Comparison of ENCODE assay signal across 24 cellular contexts in genomic region chr10:18737236-18737635, GRCh38.
DNase-seq lines count a peak whose midpoint lies in the region; ATAC-seq and TF ChIP-seq lines count a peak whose summit lies in the region.
"Had no signal": no experiment of that assay in that cellular context is flagged by ENCODE, and none has a peak within 500 bp of the region (broad histone marks: within the 10 kb centered on the region; RNA-seq: fewer than 3 reads in every experiment).

No MANE protein-coding gene starts in this region.

- no peaks in the 10 kb centered on the region for H3F3A ChIP-seq in smooth muscle cell (ENCODE audit: low read depth)

- no peak for TF ChIP-seq EP300 in tibial nerve (IDR thresholded peaks at IDR 0.05)

- H2AFZ ChIP-seq in smooth muscle cell (ENCODE audit: low read depth) = no peak overlapping the region

- no peak for ATAC-seq in Right ventricle myocardium inferior
- ATAC-seq: activated CD8-positive, alpha-beta T cell treated with anti-CD3 and anti-CD28 coated beads, Interleukin-2, amount 10 ng/mL, durations not matched to agents 7 days and 5 days; CD8-positive, alpha-beta T cell; K562; Panc1; T-cell had no signal

- H4K20me1 ChIP-seq in smooth muscle cell (ENCODE audit: low read depth) = no peaks in the 10 kb centered on the region

- H3K4me3 ChIP-seq in smooth muscle cell = no peak overlapping the region
- no peak overlapping the region for H3K4me3 ChIP-seq in tibial nerve
- H3K4me3 ChIP-seq: K562, psoas muscle, SJSA1 had no signal

- peak overlapping the region; percentile 14 for H3K4me2 ChIP-seq in smooth muscle cell

- TF ChIP-seq POLR2A in tibial nerve (IDR thresholded peaks at IDR 0.05) = no peak

- intact Hi-C loops in Right ventricle myocardium inferior (cut with DNase I) = no loop called here

- 34% methylated on average over 2 of the region's 2 CpGs for WGBS in smooth muscle cell (ENCODE audit: low lambda C conversion rate)
- 81 to 84% methylated on average over 2 of the region's 2 CpGs for WGBS in tibial nerve, 2 donors

- DNase-seq in GM03348 (ENCODE audit: low spot score) = peak; percentile 34
- DNase-seq in NCI-H226 = peak; percentile 3
- DNase-seq in fibroblast of gingiva (ENCODE audit: low read depth) = peak; percentile 13
- no peak for DNase-seq in smooth muscle cell (lab: John Stamatoyannopoulos, UW; ENCODE audit: unreplicated experiment)
- DNase-seq in mesenteric fat pad (ENCODE audit: low spot score) = no peak
- no peak for DNase-seq in Kasumi-1 (lab: John Stamatoyannopoulos, UW)
- DNase-seq in Right ventricle myocardium inferior (ENCODE audit: missing footprints) = no peak
- no peak for DNase-seq in tibial nerve (ENCODE audit: low spot score in 2 of 2)
- DNase-seq: activated CD8-positive, alpha-beta T cell treated with anti-CD3 and anti-CD28 coated beads, Interleukin-2, amount 10 ng/mL, durations not matched to agents 7 days and 5 days; activated effector memory CD4-positive, alpha-beta T cell treated with Interleukin-2 at 50 U/mL for 16 hours; activated naive CD8-positive, alpha-beta T cell treated with anti-CD3 and anti-CD28 coated beads for 36 hours; activated T-cell treated with anti-CD3 and anti-CD28 coated beads for 4 hours; brain microvascular endothelial cell; CD8-positive, alpha-beta T cell; effector memory CD4-positive, alpha-beta T cell; erythroblast; NCI-H146; NCI-H510A; stimulated activated CD8-positive, alpha-beta memory T cell treated with anti-CD3 and anti-CD28 coated beads, Interleukin-4, amount 100 ng/mL, for 48 hours; T-cell had no signal

- H3K79me2 ChIP-seq in smooth muscle cell (ENCODE audit: low read depth) = no peaks in the 10 kb centered on the region

- no peaks in the 10 kb centered on the region for H3K27me3 ChIP-seq in smooth muscle cell (ENCODE audit: low read depth)
- H3K27me3 ChIP-seq in tibial nerve = no peaks in the 10 kb centered on the region
- H3K27me3 ChIP-seq: brain microvascular endothelial cell, SJSA1 had no signal

- TF ChIP-seq CTCF in smooth muscle cell (IDR thresholded peaks at IDR 0.05; ENCODE audit: borderline replicate concordance, insufficient read depth, poor library complexity, severe bottlenecking) = no peak
- no peak for TF ChIP-seq CTCF in tibial nerve (IDR thresholded peaks at IDR 0.05)

- H3K9ac ChIP-seq in smooth muscle cell (ENCODE audit: low read depth) = peak overlapping the region; percentile 52

- H3K36me3 ChIP-seq in smooth muscle cell (ENCODE audit: low read depth) = no peaks in the 10 kb centered on the region
- H3K36me3 ChIP-seq in tibial nerve = no peaks in the 10 kb centered on the region
- H3K36me3 ChIP-seq: brain microvascular endothelial cell, SJSA1 had no signal

- no peaks in the 10 kb centered on the region for H3K9me3 ChIP-seq in smooth muscle cell (replicated peaks; ENCODE audit: low read depth)
- peaks cover 0 to 3% (median 0%) of the 10 kb centered on the region in 4 donors for H3K9me3 ChIP-seq in tibial nerve
- H3K9me3 ChIP-seq: psoas muscle, SJSA1 had no signal

- H3K4me1 ChIP-seq in smooth muscle cell (ENCODE audit: low read depth) (no peaks in the 10 kb centered on the region), tibial nerve (no peaks in the 10 kb centered on the region)
- H3K4me1 ChIP-seq: psoas muscle, SJSA1 had no signal

- H3K27ac ChIP-seq in smooth muscle cell (ENCODE audit: low read depth) (peak overlapping the region; percentile 88), tibial nerve (no peak overlapping the region)
- H3K27ac ChIP-seq: brain microvascular endothelial cell, psoas muscle, SJSA1 had no signal

Comparison
In these comparisons a context has a peak if more than half of its experiments do, and no peak if none do; other contexts are left out.
1. DNase-seq: peak in GM03348 (single experiment), NCI-H226 (single experiment) and fibroblast of gingiva (single experiment); none in smooth muscle cell (single experiment), mesenteric fat pad (single experiment), Kasumi-1 (0 of 2), Right ventricle myocardium inferior (single experiment) and tibial nerve (0 of 2).